In genomic region chr9:124415102-124415851, GRCh38 we compare ENCODE assay signal across 8 cellular contexts. TPM values are rescaled to one million over a fixed set of nuclear protein-coding genes. Genes with fewer than 3 reads are reported as not detected.
DNase-seq lines count a peak whose midpoint lies in the region; ATAC-seq and TF ChIP-seq lines count a peak whose summit lies in the region.

TSS of gene PSMB7 (minus strand) at chr9:124415442. CDS start at chr9:124415425, 17 bp downstream.

- peaks cover 3% of the 10 kb centered on the region; the same call in 1 of the 2 replicates for H4K20me1 ChIP-seq in DND-41 (ENCODE audit: insufficient read depth, low read length)
- H4K20me1 ChIP-seq in Karpas-422 (ENCODE audit: insufficient read depth, low read depth, low read length): no peaks in the 10 kb centered on the region

- H3K4me2 ChIP-seq in DND-41 (ENCODE audit: insufficient read depth, low read length): peak within 1 kb of the TSS; percentile 96
- H3K4me2 ChIP-seq in Karpas-422 (ENCODE audit: low read depth, low read length, poor library complexity, severe bottlenecking): peak within 1 kb of the TSS; percentile 85

- POLR2A ChIA-PET in naive thymus-derived CD4-positive, alpha-beta T cell (lab: Charles Lee): no interaction called here

- H2AFZ ChIP-seq in DND-41 (ENCODE audit: low read depth, low read length) (peak within 1 kb of the TSS; percentile 84), Karpas-422 (ENCODE audit: low read length) (peak within 1 kb of the TSS; percentile 88)

- no peaks in the 10 kb centered on the region for H3K9me2 ChIP-seq in Karpas-422 (replicated peaks; ENCODE audit: insufficient read depth, low read length)

- peak within 1 kb of the TSS; percentile 78 for H3K27ac ChIP-seq in DND-41 (ENCODE audit: low read length)
- no peak within 1 kb of the TSS for H3K27ac ChIP-seq in Karpas-422 (ENCODE audit: low read length)
- H3K27ac ChIP-seq in naive thymus-derived CD4-positive, alpha-beta T cell (ENCODE audit: low read depth, low read length): peak within 1 kb of the TSS; percentile 78

- H3K9me3 ChIP-seq in DND-41 (ENCODE audit: insufficient read depth, low read length, severe bottlenecking) (no peaks in the 10 kb centered on the region), Karpas-422 (ENCODE audit: low read length) (no peaks in the 10 kb centered on the region)
- H3K9me3 ChIP-seq in naive thymus-derived CD4-positive, alpha-beta T cell (ENCODE audit: control insufficient read depth in 2 of 3, low read length in 3 of 3): no peaks in the 10 kb centered on the region

- peaks cover 1% of the 10 kb centered on the region for H3K27me3 Mint-ChIP-seq in activated T-helper 1 cell treated with anti-CD3 and anti-CD28 coated beads, Interleukin-12 subunit alpha, Interleukin-12 subunit beta, Interleukin-2, Interleukin-4 antibody, amounts not matched to agents 30 ng/mL and 10 ng/mL and 1 ng/mL, durations not matched to agents 14 hours and 24 hours and 36 hours (ENCODE audit: insufficient read depth)
- no peaks in the 10 kb centered on the region for H3K27me3 Mint-ChIP-seq in naive thymus-derived CD4-positive, alpha-beta T cell

- H3K27ac Mint-ChIP-seq in activated T-helper 1 cell treated with anti-CD3 and anti-CD28 coated beads, Interleukin-12 subunit alpha, Interleukin-12 subunit beta, Interleukin-2, Interleukin-4 antibody, amounts not matched to agents 30 ng/mL and 10 ng/mL and 1 ng/mL, durations not matched to agents 14 hours and 24 hours and 36 hours: peak within 1 kb of the TSS; percentile 94
- H3K27ac Mint-ChIP-seq in naive thymus-derived CD4-positive, alpha-beta T cell: peak within 1 kb of the TSS; percentile 82 to 98 (median 94)

- intact Hi-C loops in activated T-helper 1 cell treated with anti-CD3 and anti-CD28 coated beads, Interleukin-12 subunit alpha, Interleukin-12 subunit beta, Interleukin-2, Interleukin-4 antibody, amounts not matched to agents 30 ng/mL and 10 ng/mL and 1 ng/mL, durations not matched to agents 14 hours and 24 hours and 36 hours (cut with micrococcal nuclease): loop anchor here (1.0 to 2.0 kb wide), 2 partner anchors 447 to 486 kb away; partner anchors contain the start of gene ARPC5L
- intact Hi-C loops in naive thymus-derived CD4-positive, alpha-beta T cell (cut with micrococcal nuclease): loop anchor here (1.0 to 10.0 kb wide), 8 partner anchors 243 to 1150 kb away; partner anchors contain the start of genes ARPC5L (in 1 of the 2), DENND1A (in 1 of the 2), GOLGA1 (in 1 of the 2) and NR6A1 (in 1 of the 2)

- CTCF ChIA-PET in naive thymus-derived CD4-positive, alpha-beta T cell (lab: Charles Lee): interaction anchor here (1.0 kb wide), 1 partner anchor 122 kb away, joined by 3 read pairs; no protein-coding TSS in a partner anchor

- H3K9ac ChIP-seq in DND-41 (ENCODE audit: low read depth, low read length): peak within 1 kb of the TSS; percentile 78
- peak within 1 kb of the TSS; percentile 79 for H3K9ac ChIP-seq in Karpas-422 (ENCODE audit: low read length)

- H3K4me3 ChIP-seq in DND-41 (ENCODE audit: low read depth in 1 of 2, low read length in 2 of 2) (peak within 1 kb of the TSS; percentile 84 to 98), Karpas-422 (ENCODE audit: low read length) (peak within 1 kb of the TSS; percentile 82)
- H3K4me3 ChIP-seq in naive thymus-derived CD4-positive, alpha-beta T cell (ENCODE audit: low read length): peak within 1 kb of the TSS; percentile 75

- H3K36me3 ChIP-seq in DND-41 (ENCODE audit: insufficient read depth, low read length) (peaks cover 44% of the 10 kb centered on the region), Karpas-422 (ENCODE audit: insufficient read depth, low read length) (peaks cover 29% of the 10 kb centered on the region; the same call in 1 of the 2 replicates)
- H3K36me3 ChIP-seq in naive thymus-derived CD4-positive, alpha-beta T cell (ENCODE audit: control insufficient read depth in 2 of 3, insufficient read depth in 3 of 3, low read length in 3 of 3): peaks cover 19 to 41% (median 24%) of the 10 kb centered on the region in 3 experiments

- H3K27me3 ChIP-seq in DND-41 (ENCODE audit: insufficient read depth, low read length, poor library complexity) (no peaks in the 10 kb centered on the region), Karpas-422 (ENCODE audit: low read length) (no peaks in the 10 kb centered on the region)
- H3K27me3 ChIP-seq in naive thymus-derived CD4-positive, alpha-beta T cell (ENCODE audit: control insufficient read depth in 2 of 2, insufficient read depth in 2 of 2, low read length in 2 of 2): no peaks in the 10 kb centered on the region

- H3K4me1 Mint-ChIP-seq in activated T-helper 1 cell treated with anti-CD3 and anti-CD28 coated beads, Interleukin-12 subunit alpha, Interleukin-12 subunit beta, Interleukin-2, Interleukin-4 antibody, amounts not matched to agents 30 ng/mL and 10 ng/mL and 1 ng/mL, durations not matched to agents 14 hours and 24 hours and 36 hours (ENCODE audit: low read depth): peaks cover 37% of the 10 kb centered on the region
- peaks cover 16 to 46% (median 39%) of the 10 kb centered on the region in 7 donors for H3K4me1 Mint-ChIP-seq in naive thymus-derived CD4-positive, alpha-beta T cell

- peak within 1 kb of the TSS; percentile 98 for H3K4me3 Mint-ChIP-seq in activated T-helper 1 cell treated with anti-CD3 and anti-CD28 coated beads, Interleukin-12 subunit alpha, Interleukin-12 subunit beta, Interleukin-2, Interleukin-4 antibody, amounts not matched to agents 30 ng/mL and 10 ng/mL and 1 ng/mL, durations not matched to agents 14 hours and 24 hours and 36 hours
- peak within 1 kb of the TSS; percentile 93 to 99 (median 97) for H3K4me3 Mint-ChIP-seq in naive thymus-derived CD4-positive, alpha-beta T cell

- peak; percentile 95 for DNase-seq in DND-41
- DNase-seq in Karpas-422: peak; percentile 100
- DNase-seq in RKO (ENCODE audit: low spot score): peak; percentile 100
- peak; percentile 94 for DNase-seq in activated T-helper 1 cell treated with anti-CD3 and anti-CD28 coated beads, Interleukin-12 subunit alpha, Interleukin-12 subunit beta, Interleukin-2, Interleukin-4 antibody, amounts not matched to agents 30 ng/mL and 10 ng/mL and 1 ng/mL, durations not matched to agents 14 hours and 24 hours and 36 hours (ENCODE audit: low spot score)
- DNase-seq in fibroblast of gingiva (ENCODE audit: low read depth): peak; percentile 95
- DNase-seq in naive thymus-derived CD4-positive, alpha-beta T cell: peak; percentile 91 to 97 (median 96)
- DNase-seq in stimulated activated naive CD4-positive, alpha-beta T cell (lab: John Stamatoyannopoulos, UW): peak; percentile 94 to 98 (median 95)

- ATAC-seq in DND-41 (ENCODE audit: insufficient read depth, low read depth) (peak; percentile 92), GM21786 (IDR thresholded peaks at IDR 0.05; ENCODE audit: unreplicated experiment) (peak; percentile 91)
- peak; percentile 99 for ATAC-seq in naive thymus-derived CD4-positive, alpha-beta T cell

- H3K79me2 ChIP-seq in DND-41 (ENCODE audit: insufficient read depth, low read length) (peaks cover 43% of the 10 kb centered on the region), Karpas-422 (ENCODE audit: low read length) (peaks cover 37% of the 10 kb centered on the region)

- peaks cover 38% of the 10 kb centered on the region for H3K36me3 Mint-ChIP-seq in activated T-helper 1 cell treated with anti-CD3 and anti-CD28 coated beads, Interleukin-12 subunit alpha, Interleukin-12 subunit beta, Interleukin-2, Interleukin-4 antibody, amounts not matched to agents 30 ng/mL and 10 ng/mL and 1 ng/mL, durations not matched to agents 14 hours and 24 hours and 36 hours (ENCODE audit: low read depth)
- peaks cover 9 to 41% (median 25%) of the 10 kb centered on the region in 5 donors for H3K36me3 Mint-ChIP-seq in naive thymus-derived CD4-positive, alpha-beta T cell

- peak; percentile 89 for TF ChIP-seq CTCF in DND-41 (IDR thresholded peaks at IDR 0.05; ENCODE audit: borderline replicate concordance, extremely low read depth, low read length, poor library complexity, severe bottlenecking)

- peaks cover 5% of the 10 kb centered on the region for H3K9me3 Mint-ChIP-seq in activated T-helper 1 cell treated with anti-CD3 and anti-CD28 coated beads, Interleukin-12 subunit alpha, Interleukin-12 subunit beta, Interleukin-2, Interleukin-4 antibody, amounts not matched to agents 30 ng/mL and 10 ng/mL and 1 ng/mL, durations not matched to agents 14 hours and 24 hours and 36 hours
- peaks cover 0 to 5% (median 2%) of the 10 kb centered on the region in 11 donors for H3K9me3 Mint-ChIP-seq in naive thymus-derived CD4-positive, alpha-beta T cell

- H3K4me1 ChIP-seq in DND-41 (ENCODE audit: insufficient read depth, low read length) (peaks cover 36% of the 10 kb centered on the region), Karpas-422 (ENCODE audit: low read length) (peaks cover 23% of the 10 kb centered on the region)
- peaks cover 13 to 18% of the 10 kb centered on the region in 2 donors for H3K4me1 ChIP-seq in naive thymus-derived CD4-positive, alpha-beta T cell (ENCODE audit: control insufficient read depth in 2 of 2, insufficient read depth in 2 of 2, low read length in 2 of 2)

RNA-seq across cellular contexts. Expression of gene PSMB7, which starts in this region (rescaled TPM):
- total RNA-seq in Karpas-422 (2014; rRNA removed; shearing (Covaris generic); ENCODE audit: low replicate concordance): 119 and 125 TPM in 2 replicates
- 206 and 220 TPM in 2 replicates for total RNA-seq in activated T-helper 1 cell treated with anti-CD3 and anti-CD28 coated beads, Interleukin-12 subunit alpha, Interleukin-12 subunit beta, Interleukin-2, Interleukin-4 antibody, amounts not matched to agents 30 ng/mL and 10 ng/mL and 1 ng/mL, durations not matched to agents 14 hours and 24 hours and 36 hours
- total RNA-seq in naive thymus-derived CD4-positive, alpha-beta T cell: 100 to 1,000 TPM in 1 of 5 experiments, 10 to 100 TPM in 4; 59.4 to 129 (median 63.2) TPM
- polyA plus RNA-seq in naive thymus-derived CD4-positive, alpha-beta T cell: 100 to 1,000 TPM; 176 to 203 TPM
